12 cellular contexts compared by ENCODE assay signal in genomic region chr5:51381801-51382507, GRCh38. TPM values are rescaled to one million over a fixed set of nuclear protein-coding genes. Genes with fewer than 3 reads are reported as not detected.
DNase-seq lines count a peak whose midpoint lies in the region; ATAC-seq and TF ChIP-seq lines count a peak whose summit lies in the region.
"Had no signal": no experiment of that assay in that cellular context is flagged by ENCODE, and none has a peak within 500 bp of the region (broad histone marks: within the 10 kb centered on the region; RNA-seq: fewer than 3 reads in every experiment).

No MANE protein-coding gene starts in this region.

- H3K9me3 ChIP-seq in MG63 (no peaks in the 10 kb centered on the region), OCI-LY7 (ENCODE audit: low read length) (no peaks in the 10 kb centered on the region)

- H3K36me3 Mint-ChIP-seq in nephron progenitor cell (ENCODE audit: low read depth): no peaks in the 10 kb centered on the region

- H3K27ac Mint-ChIP-seq in nephron progenitor cell: no peak overlapping the region
- H3K27ac Mint-ChIP-seq: activated CD4-positive, alpha-beta memory T cell treated with anti-CD3 and anti-CD28 coated beads, Interleukin-2, amount 10 ng/mL, durations not matched to agents 7 days and 5 days; immature natural killer cell had no signal

- peaks cover 100% of the 10 kb centered on the region for H3K27me3 Mint-ChIP-seq in nephron progenitor cell (ENCODE audit: low read depth, poor library complexity)

- H3K27me3 ChIP-seq in MG63: peaks cover 13% of the 10 kb centered on the region

- peak; percentile 36 for DNase-seq in DMS79 (lab: John Stamatoyannopoulos, UW)
- DNase-seq in MG63: no peak
- DNase-seq in coronary artery (ENCODE audit: low spot score): no peak
- DNase-seq in nephron progenitor cell: no peak
- DNase-seq in OCI-M2 (lab: John Stamatoyannopoulos, UW; ENCODE audit: unreplicated experiment): no peak
- no peak for DNase-seq in OCI-LY7 (ENCODE audit: low spot score)
- DNase-seq in GM19240 (ENCODE audit: insufficient read length, low spot score): no peak
- DNase-seq: activated CD4-positive, alpha-beta memory T cell treated with anti-CD3 and anti-CD28 coated beads, Interleukin-2, amount 10 ng/mL, durations not matched to agents 7 days and 5 days; immature natural killer cell; OCI-M1 had no signal

- no peak overlapping the region for H2AFZ ChIP-seq in OCI-LY7 (ENCODE audit: low read length)

- no TSS peak for BruUV-seq in OCI-LY7 (replicated peaks; lab: Mats Ljungman, UMichigan)

- no peaks in the 10 kb centered on the region for H3K79me2 ChIP-seq in OCI-LY7 (ENCODE audit: insufficient read depth, low read depth, low read length)

- TF ChIP-seq CTCF in coronary artery (IDR thresholded peaks at IDR 0.05) (no peak), nephron progenitor cell (IDR thresholded peaks at IDR 0.05) (no peak), OCI-LY7 (conservative IDR thresholded peaks at IDR 0.05; ENCODE audit: low read length) (no peak)

- H4K20me1 ChIP-seq in OCI-LY7 (ENCODE audit: insufficient read depth, low read length): no peaks in the 10 kb centered on the region

- CTCF ChIA-PET in OCI-LY7 (lab: Charles Lee; ENCODE audit: unreplicated experiment): no interaction called here

- H3K4me1 Mint-ChIP-seq in nephron progenitor cell: peaks cover 53% of the 10 kb centered on the region

- H3K4me3 ChIP-seq in MG63 (peak overlapping the region; percentile 57), coronary artery (peak overlapping the region; percentile 69), OCI-LY7 (ENCODE audit: low read depth, low read length, poor library complexity, severe bottlenecking) (no peak overlapping the region)

- no peaks in the 10 kb centered on the region for H3K9me2 ChIP-seq in OCI-LY7 (ENCODE audit: insufficient read depth, low read length)

- no peak for ATAC-seq in HG02588 (IDR thresholded peaks at IDR 0.05; ENCODE audit: unreplicated experiment)

- H3K4me1 ChIP-seq in OCI-LY7 (ENCODE audit: insufficient read depth, low read length, poor library complexity, severe bottlenecking): no peaks in the 10 kb centered on the region

- H3K27ac ChIP-seq in coronary artery (no peak overlapping the region), OCI-LY7 (ENCODE audit: low read depth, low read length, poor library complexity, severe bottlenecking) (no peak overlapping the region)

- intact Hi-C loops in OCI-LY7 (cut with micrococcal nuclease; ENCODE audit: unreplicated experiment): no loop called here

- POLR2A ChIA-PET in OCI-LY7 (lab: Charles Lee): no interaction called here

- no peak overlapping the region for H3K4me2 ChIP-seq in OCI-LY7 (ENCODE audit: low read length)

- no peaks in the 10 kb centered on the region for H3K36me3 ChIP-seq in MG63
- H3K36me3 ChIP-seq in OCI-LY7 (ENCODE audit: insufficient read depth, low read length): no peaks in the 10 kb centered on the region

- H3K9me3 Mint-ChIP-seq in nephron progenitor cell: no peaks in the 10 kb centered on the region
- H3K9me3 Mint-ChIP-seq: activated CD4-positive, alpha-beta memory T cell treated with anti-CD3 and anti-CD28 coated beads, Interleukin-2, amount 10 ng/mL, durations not matched to agents 7 days and 5 days had no signal

- peak overlapping the region; percentile 80 for H3K4me3 Mint-ChIP-seq in nephron progenitor cell
- H3K4me3 Mint-ChIP-seq: activated CD4-positive, alpha-beta memory T cell treated with anti-CD3 and anti-CD28 coated beads, Interleukin-2, amount 10 ng/mL, durations not matched to agents 7 days and 5 days had no signal

RNA-seq across cellular contexts. Expression of gene ISL1, which starts 1.3 kb away (rescaled TPM):
- 0.20 and 1.2 TPM in 2 replicates for total RNA-seq in MG63 (2014; rRNA removed; shearing (Covaris generic); ENCODE audit: low replicate concordance)
- not detected in 2 replicates for total RNA-seq in OCI-LY7 (2014; rRNA removed; shearing (Covaris generic))
- total RNA-seq in OCI-LY7 (2022): not detected in 2 replicates
- total RNA-seq: activated CD4-positive, alpha-beta memory T cell treated with anti-CD3 and anti-CD28 coated beads, Interleukin-2, amount 10 ng/mL, durations not matched to agents 7 days and 5 days; posterior vena cava had no signal
